19 cellular contexts compared by ENCODE assay signal in genomic region chr18:2797951-2798350, GRCh38. TPM values are rescaled to one million over a fixed set of nuclear protein-coding genes. Genes with fewer than 3 reads are reported as not detected.
DNase-seq lines count a peak whose midpoint lies in the region; ATAC-seq and TF ChIP-seq lines count a peak whose summit lies in the region.
"Had no signal": no experiment of that assay in that cellular context is flagged by ENCODE, and none has a peak within 500 bp of the region (broad histone marks: within the 10 kb centered on the region; RNA-seq: fewer than 3 reads in every experiment).

No MANE protein-coding gene starts in this region.

- H3K27me3 ChIP-seq in A673 (replicated peaks; ENCODE audit: insufficient read depth, low read depth, low read length, poor library complexity) = no peaks in the 10 kb centered on the region
- H3K27me3 ChIP-seq: spleen had no signal

- H3K4me1 ChIP-seq in A673 (ENCODE audit: insufficient read depth, low read length, poor library complexity, severe bottlenecking) = no peaks in the 10 kb centered on the region
- H3K4me1 ChIP-seq: Caco-2, spleen had no signal

- H3K27ac ChIP-seq in A673 (ENCODE audit: low read depth, low read length, poor library complexity, severe bottlenecking) = no peak overlapping the region
- H3K27ac ChIP-seq: SK-N-MC, spleen had no signal

- DNase-seq in GM10248 (ENCODE audit: extremely low spot score) (peak; percentile 34), D341Med (ENCODE audit: low spot score) (no peak), iPS-NIHi11 (ENCODE audit: low spot score) (no peak), A673 (ENCODE audit: low spot score) (no peak), Ammon's horn (ENCODE audit: low spot score) (no peak)
- DNase-seq: activated CD4-positive, alpha-beta T cell treated with anti-CD3 and anti-CD28 coated beads, Interleukin-2, amount 50 U/mL, for 48 hours; activated effector memory CD4-positive, alpha-beta T cell treated with anti-CD3 and anti-CD28 coated beads, Interleukin-2, amount 50 U/mL, for 16 hours; Caco-2; left ventricle myocardium superior; NCI-H2029 treated with DMSO at 0.1 percent for 48 hours; NCI-H524 treated with DMSO at 0.1 percent for 48 hours; PC-3; spleen; stimulated activated naive CD8-positive, alpha-beta T cell treated with anti-CD3 and anti-CD28 coated beads, Interleukin-15, amount 100 ng/mL, for 72 hours had no signal

- ATAC-seq in GM19043 (IDR thresholded peaks at IDR 0.05; ENCODE audit: low read depth, unreplicated experiment) = peak; percentile 78
- ATAC-seq in HG02642 (IDR thresholded peaks at IDR 0.05; ENCODE audit: poor library complexity, unreplicated experiment) = peak; percentile 72
- peak; percentile 59 for ATAC-seq in HG03565 (IDR thresholded peaks at IDR 0.05; ENCODE audit: unreplicated experiment)
- ATAC-seq: HepG2; left ventricle myocardium superior; PC-3; stimulated activated naive CD8-positive, alpha-beta T cell treated with anti-CD3 and anti-CD28 coated beads, Interleukin-15, amount 100 ng/mL, for 72 hours had no signal

- no peak for TF ChIP-seq CTCF in GM10248 (IDR thresholded peaks at IDR 0.05; ENCODE audit: control extremely low read depth, extremely low read depth, low read depth, missing control alignments)
- TF ChIP-seq CTCF in A673 (conservative IDR thresholded peaks at IDR 0.05; ENCODE audit: low read depth, low read length) = no peak

- intact Hi-C loops in A673 (cut with micrococcal nuclease; ENCODE audit: unreplicated experiment) = no loop called here

- CTCF ChIA-PET in GM10248 (lab: Yijun Ruan, JAX) = interaction anchor here (1.2 kb wide), 1 partner anchor 18 kb away, joined by 3 read pairs; no protein-coding TSS in a partner anchor
- CTCF ChIA-PET in A673 (lab: Charles Lee) = no interaction called here

- peaks cover 48% of the 10 kb centered on the region for H3K36me3 ChIP-seq in A673 (ENCODE audit: insufficient read depth, low read length, poor library complexity, severe bottlenecking)

- H3K9me3 ChIP-seq in A673 (ENCODE audit: low read depth, low read length, poor library complexity, severe bottlenecking) = no peaks in the 10 kb centered on the region
- H3K9me3 ChIP-seq: Caco-2, spleen had no signal

- no TSS peak for BruUV-seq in A673 (replicated peaks; lab: Mats Ljungman, UMichigan)

- POLR2A ChIA-PET in GM10248 (lab: Yijun Ruan, JAX) = no interaction called here
- POLR2A ChIA-PET in A673 (lab: Charles Lee; ENCODE audit: low non-redundant PET) = no interaction called here

- H3K4me3 ChIP-seq in A673 (ENCODE audit: low read depth, low read length, poor library complexity, severe bottlenecking) = no peak overlapping the region
- H3K4me3 ChIP-seq: SK-N-MC, spleen had no signal

RNA-seq across cellular contexts. Expression of gene EMILIN2, which starts 48.9 kb away (rescaled TPM):
- total RNA-seq in A673 (2021) = 22.9 and 23.4 TPM in 2 replicates
